8 cellular contexts compared by ENCODE assay signal in the genomic region with DNA sequence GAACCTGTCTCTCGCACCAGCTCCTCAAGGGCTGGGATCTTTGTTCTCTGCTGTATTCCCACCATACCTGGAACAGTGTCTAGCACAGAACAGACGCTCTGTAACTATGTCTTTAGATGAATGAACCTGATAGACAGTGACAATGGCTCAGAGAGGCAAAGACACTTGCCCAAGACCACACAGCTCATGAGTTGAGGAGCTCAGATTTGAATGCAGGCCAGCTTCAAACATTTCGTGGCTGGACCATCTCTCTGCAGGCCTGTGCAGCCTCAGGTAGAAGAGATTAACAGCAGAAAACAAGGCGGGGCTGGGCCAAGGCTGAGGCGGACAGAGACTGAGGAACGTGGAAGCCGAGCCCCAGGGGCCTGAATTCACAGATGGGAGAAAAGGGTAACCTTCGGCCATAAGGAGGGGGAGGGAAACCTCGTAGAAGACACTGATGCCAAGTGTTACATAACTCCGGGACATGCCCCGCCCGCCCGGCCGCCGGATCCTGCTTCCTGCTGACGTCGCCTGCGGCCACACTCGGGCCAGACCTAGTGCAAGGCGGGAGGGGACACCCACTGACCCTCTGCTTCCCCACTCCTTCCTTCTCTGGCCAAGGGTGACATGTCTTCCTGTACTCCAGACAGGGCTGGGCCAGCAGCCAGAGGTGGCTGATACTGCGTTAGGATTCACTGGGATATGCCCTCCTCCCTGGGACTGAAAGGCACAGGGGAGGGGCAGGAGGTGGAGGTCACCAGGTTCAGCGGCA.
DNase-seq lines count a peak whose midpoint lies in the region; ATAC-seq, FAIRE-seq and TF ChIP-seq lines count a peak whose summit lies in the region.

No MANE protein-coding gene starts in this region.

- H3K27me3 ChIP-seq in colonic mucosa, result no peaks in the 10 kb centered on the region

- DNase-seq in NOMO-1 treated with DMSO at 0.1 percent for 48 hours (lab: John Stamatoyannopoulos, UW; ENCODE audit: unreplicated experiment) (peak; percentile 47), colonic mucosa (peak; percentile 90), lung microvascular endothelial cell (ENCODE audit: low read depth in 2 of 2) (peak; percentile 68 to 93), type B pancreatic cell (ENCODE audit: extremely low spot score, unreplicated experiment) (no peak), GM10248 (ENCODE audit: extremely low spot score) (no peak), RCC 7860 (ENCODE audit: low spot score) (no peak)

- H3K4me3 Mint-ChIP-seq in type B pancreatic cell, result no peak overlapping the region

- H3K27ac Mint-ChIP-seq in type B pancreatic cell, result peak overlapping the region; percentile 74

- H3K9me3 ChIP-seq in colonic mucosa, result no peaks in the 10 kb centered on the region

- peak overlapping the region; percentile 75 for H3K27ac ChIP-seq in colonic mucosa

- peaks cover 6% of the 10 kb centered on the region for H3K36me3 Mint-ChIP-seq in type B pancreatic cell

- H3K9me3 Mint-ChIP-seq in type B pancreatic cell, result no peaks in the 10 kb centered on the region

- H3K4me3 ChIP-seq in colonic mucosa, result no peak overlapping the region

- intact Hi-C loops in colonic mucosa (cut with DNase I), result no loop called here

- CTCF ChIA-PET in GM10248 (lab: Yijun Ruan, JAX), result interaction anchor here (0.7 to 1.1 kb wide), 4 partner anchors 8 to 18 kb away, joined by 3 to 4 read pairs (median 4); no protein-coding TSS in a partner anchor

- ATAC-seq in GM21390 (IDR thresholded peaks at IDR 0.05; ENCODE audit: unreplicated experiment), result no peak
- no peak for ATAC-seq in GM21515 (IDR thresholded peaks at IDR 0.05; ENCODE audit: unreplicated experiment)

- H3K4me1 ChIP-seq in colonic mucosa, result no peaks in the 10 kb centered on the region

- TF ChIP-seq CTCF in colonic mucosa (IDR thresholded peaks at IDR 0.05), result no peak
- TF ChIP-seq CTCF in type B pancreatic cell (conservative IDR thresholded peaks at IDR 0.05), result no peak
- TF ChIP-seq CTCF in GM10248 (IDR thresholded peaks at IDR 0.05; ENCODE audit: control extremely low read depth, extremely low read depth, low read depth, missing control alignments), result no peak

- FAIRE-seq in RCC 7860 (lab: Jason Lieb, UNC), result no peak

- peak overlapping the region; percentile 52 to 71 for H3K9ac ChIP-seq in colonic mucosa (ENCODE audit: low read depth in 2 of 2, low read length in 2 of 2)

- no peaks in the 10 kb centered on the region for H3K27me3 Mint-ChIP-seq in type B pancreatic cell

- peaks cover 16% of the 10 kb centered on the region for H3K4me1 Mint-ChIP-seq in type B pancreatic cell (ENCODE audit: unreplicated experiment)

- POLR2A ChIA-PET in GM10248 (lab: Yijun Ruan, JAX), result no interaction called here

- peaks cover 5% of the 10 kb centered on the region for H3K36me3 ChIP-seq in colonic mucosa

Comparison
In these comparisons a context has a peak if more than half of its experiments do, and no peak if none do; other contexts are left out.
1. DNase-seq: peak in NOMO-1 treated with DMSO at 0.1 percent for 48 hours (single experiment), colonic mucosa (single experiment) and lung microvascular endothelial cell (2 of 2); none in type B pancreatic cell (single experiment), GM10248 (single experiment) and RCC 7860 (single experiment).